15 cellular contexts compared by ENCODE assay signal in genomic region chr7:44650242-44650641, GRCh38. TPM values are rescaled to one million over a fixed set of nuclear protein-coding genes. Genes with fewer than 3 reads are reported as not detected.
DNase-seq lines count a peak whose midpoint lies in the region; ATAC-seq and TF ChIP-seq lines count a peak whose summit lies in the region.
"Had no signal": no experiment of that assay in that cellular context is flagged by ENCODE, and none has a peak within 500 bp of the region (broad histone marks: within the 10 kb centered on the region; RNA-seq: fewer than 3 reads in every experiment).

No MANE protein-coding gene starts in this region.

- peak overlapping the region in 1 of 3 donors; percentile 60 for H3K9ac ChIP-seq in skeletal muscle tissue (ENCODE audit: low read depth in 1 of 3, low read length in 3 of 3)

- no peak for TF ChIP-seq POLR2A in heart left ventricle (IDR thresholded peaks at IDR 0.05)

- H3K36me3 ChIP-seq in heart left ventricle, result peaks cover 0 to 99% (median 74%) of the 10 kb centered on the region in 9 donors
- H3K36me3 ChIP-seq in skeletal muscle tissue (ENCODE audit: control insufficient read depth in 3 of 3, insufficient read depth in 3 of 3, low read length in 3 of 3), result peaks cover 28 to 46% (median 42%) of the 10 kb centered on the region in 3 donors

- H3K36me3 Mint-ChIP-seq in brain, result peaks cover 40% of the 10 kb centered on the region
- peaks cover 47% of the 10 kb centered on the region for H3K36me3 Mint-ChIP-seq in activated CD8-positive, alpha-beta T cell treated with anti-CD3 and anti-CD28 coated beads, Interleukin-2, amount 10 ng/mL, durations not matched to agents 7 days and 5 days (ENCODE audit: low read depth)
- peaks cover 28% of the 10 kb centered on the region for H3K36me3 Mint-ChIP-seq in activated naive CD4-positive, alpha-beta T cell treated with anti-CD3 and anti-CD28 coated beads for 36 hours (ENCODE audit: low read depth)

- H3K9me3 Mint-ChIP-seq in brain, result no peaks in the 10 kb centered on the region
- no peaks in the 10 kb centered on the region for H3K9me3 Mint-ChIP-seq in activated CD8-positive, alpha-beta T cell treated with anti-CD3 and anti-CD28 coated beads, Interleukin-2, amount 10 ng/mL, durations not matched to agents 7 days and 5 days (ENCODE audit: insufficient read depth)
- H3K9me3 Mint-ChIP-seq in activated naive CD4-positive, alpha-beta T cell treated with anti-CD3 and anti-CD28 coated beads for 36 hours, result no peaks in the 10 kb centered on the region

- H3K4me1 ChIP-seq in heart left ventricle (peaks cover 0 to 39% (median 13%) of the 10 kb centered on the region in 12 donors), skeletal muscle tissue (ENCODE audit: control insufficient read depth in 3 of 3, insufficient read depth in 3 of 3, low read length in 3 of 3) (peaks cover 27 to 44% (median 42%) of the 10 kb centered on the region in 3 donors)

- H3K27me3 Mint-ChIP-seq in brain, result peaks cover 3% of the 10 kb centered on the region
- no peaks in the 10 kb centered on the region for H3K27me3 Mint-ChIP-seq in activated CD8-positive, alpha-beta T cell treated with anti-CD3 and anti-CD28 coated beads, Interleukin-2, amount 10 ng/mL, durations not matched to agents 7 days and 5 days (ENCODE audit: low read depth)
- H3K27me3 Mint-ChIP-seq in activated naive CD4-positive, alpha-beta T cell treated with anti-CD3 and anti-CD28 coated beads for 36 hours (ENCODE audit: low read depth), result no peaks in the 10 kb centered on the region

- peaks cover 14% of the 10 kb centered on the region for H3K4me1 Mint-ChIP-seq in brain
- H3K4me1 Mint-ChIP-seq in activated CD8-positive, alpha-beta T cell treated with anti-CD3 and anti-CD28 coated beads, Interleukin-2, amount 10 ng/mL, durations not matched to agents 7 days and 5 days (ENCODE audit: low read depth), result peaks cover 2% of the 10 kb centered on the region
- H3K4me1 Mint-ChIP-seq in activated naive CD4-positive, alpha-beta T cell treated with anti-CD3 and anti-CD28 coated beads for 36 hours (ENCODE audit: low read depth), result no peaks in the 10 kb centered on the region

- 81 to 99% (median 89%) methylated on average over 4 of the region's 4 CpGs for WGBS in heart left ventricle, 4 donors

- no peaks in the 10 kb centered on the region for H3K9me3 ChIP-seq in heart left ventricle
- no peaks in the 10 kb centered on the region for H3K9me3 ChIP-seq in skeletal muscle tissue (ENCODE audit: control insufficient read depth in 3 of 3, low read length in 3 of 3)

- intact Hi-C loops in heart left ventricle (cut with DNase I), result loop anchor here in 2 of 10 donors (5.0 kb wide), 1 partner anchor 43 kb away; the partner anchor contains the start of gene OGDH (in 2 of the 2)
- intact Hi-C loops in left cardiac atrium (cut with DNase I), result loop anchor here in 1 of 2 donors (5.0 kb wide), 1 partner anchor 43 kb away; the partner anchor contains the start of gene OGDH
- intact Hi-C loops in activated naive CD4-positive, alpha-beta T cell treated with anti-CD3 and anti-CD28 coated beads for 36 hours (cut with micrococcal nuclease), result no loop called here

- H3K4me3 Mint-ChIP-seq in brain, result no peak overlapping the region
- no peak overlapping the region for H3K4me3 Mint-ChIP-seq in activated CD8-positive, alpha-beta T cell treated with anti-CD3 and anti-CD28 coated beads, Interleukin-2, amount 10 ng/mL, durations not matched to agents 7 days and 5 days
- no peak overlapping the region for H3K4me3 Mint-ChIP-seq in activated naive CD4-positive, alpha-beta T cell treated with anti-CD3 and anti-CD28 coated beads for 36 hours

- peak overlapping the region in 3 of 5 experiments; percentile 75 to 77 (median 75) for H3K27ac Mint-ChIP-seq in brain
- no peak overlapping the region for H3K27ac Mint-ChIP-seq in activated CD8-positive, alpha-beta T cell treated with anti-CD3 and anti-CD28 coated beads, Interleukin-2, amount 10 ng/mL, durations not matched to agents 7 days and 5 days
- H3K27ac Mint-ChIP-seq in activated naive CD4-positive, alpha-beta T cell treated with anti-CD3 and anti-CD28 coated beads for 36 hours, result no peak overlapping the region

- DNase-seq in heart left ventricle, result no peak
- no peak for DNase-seq in left cardiac atrium
- DNase-seq in mesenteric fat pad (ENCODE audit: low spot score), result peak; percentile 16
- no peak for DNase-seq in activated CD8-positive, alpha-beta T cell treated with anti-CD3 and anti-CD28 coated beads, Interleukin-2, amount 10 ng/mL, durations not matched to agents 7 days and 5 days
- DNase-seq in activated naive CD4-positive, alpha-beta T cell treated with anti-CD3 and anti-CD28 coated beads for 36 hours, result no peak
- no peak for DNase-seq in ecto neural progenitor cell (ENCODE audit: low spot score)
- DNase-seq: DND-41, H7, NCI-H187 treated with DMSO at 0.1 percent for 48 hours, NCI-H526 treated with DMSO at 0.1 percent for 48 hours, SIG-M5 had no signal

- no peaks in the 10 kb centered on the region for H3K27me3 ChIP-seq in heart left ventricle
- H3K27me3 ChIP-seq in skeletal muscle tissue (ENCODE audit: control insufficient read depth in 3 of 3, insufficient read depth in 3 of 3, low read length in 3 of 3), result no peaks in the 10 kb centered on the region

- TF ChIP-seq CTCF in heart left ventricle (IDR thresholded peaks at IDR 0.05) (no peak), brain (conservative IDR thresholded peaks at IDR 0.05) (no peak)

- ATAC-seq in heart left ventricle (no peak), left cardiac atrium (no peak)
- no peak for ATAC-seq in activated CD8-positive, alpha-beta T cell treated with anti-CD3 and anti-CD28 coated beads, Interleukin-2, amount 10 ng/mL, durations not matched to agents 7 days and 5 days

- CTCF ChIA-PET in activated CD8-positive, alpha-beta T cell treated with anti-CD3 and anti-CD28 coated beads, Interleukin-2, amount 10 ng/mL, durations not matched to agents 7 days and 5 days (lab: Charles Lee), result no interaction called here
- CTCF ChIA-PET in activated naive CD4-positive, alpha-beta T cell treated with anti-CD3 and anti-CD28 coated beads for 36 hours (lab: Charles Lee), result no interaction called here

- POLR2A ChIA-PET in activated CD8-positive, alpha-beta T cell treated with anti-CD3 and anti-CD28 coated beads, Interleukin-2, amount 10 ng/mL, durations not matched to agents 7 days and 5 days (lab: Charles Lee), result no interaction called here

- H3K4me3 ChIP-seq in heart left ventricle, result no peak overlapping the region
- H3K4me3 ChIP-seq in skeletal muscle tissue (ENCODE audit: low read length in 3 of 3), result no peak overlapping the region

- peak overlapping the region; percentile 48 to 90 (median 79) for H3K27ac ChIP-seq in heart left ventricle
- H3K27ac ChIP-seq in skeletal muscle tissue (ENCODE audit: low read depth, low read length), result peak overlapping the region; percentile 61
- H3K27ac ChIP-seq: 22Rv1, HL-60 had no signal

RNA-seq across cellular contexts. Expression of gene OGDH, which starts 43.8 kb away (rescaled TPM):
- 100 to 1,000 TPM; 394 to 789 (median 635) TPM for total RNA-seq in heart left ventricle
- polyA plus RNA-seq in heart left ventricle, result 100 to 1,000 TPM; 247 to 519 TPM
- total RNA-seq in left cardiac atrium, result 100 to 1,000 TPM; 343 to 358 TPM
- 177 TPM for polyA plus RNA-seq in brain (ENCODE audit: insufficient read depth, low read depth, low replicate concordance)
- total RNA-seq in mesenteric fat pad, result 102 TPM
- 70.5 TPM for total RNA-seq in skeletal muscle tissue
- 100 to 1,000 TPM; 113 to 114 TPM for total RNA-seq in activated CD8-positive, alpha-beta T cell treated with anti-CD3 and anti-CD28 coated beads, Interleukin-2, amount 10 ng/mL, durations not matched to agents 7 days and 5 days
- 10 to 100 TPM; 73.9 to 78.4 TPM for total RNA-seq in activated naive CD4-positive, alpha-beta T cell treated with anti-CD3 and anti-CD28 coated beads for 36 hours

Comparison
In these comparisons a context has a peak if more than half of its experiments do, and no peak if none do; other contexts are left out.
1. H3K27ac Mint-ChIP-seq: peak in brain (3 of 5); none in activated CD8-positive, alpha-beta T cell treated with anti-CD3 and anti-CD28 coated beads, Interleukin-2, amount 10 ng/mL, durations not matched to agents 7 days and 5 days (single experiment) and activated naive CD4-positive, alpha-beta T cell treated with anti-CD3 and anti-CD28 coated beads for 36 hours (single experiment).